Comparison of ENCODE assay signal across 21 cellular contexts in genomic region chr4:31169851-31170250, GRCh38.
"Had no signal": no experiment of that assay in that cellular context is flagged by ENCODE, and none has a peak within 500 bp of the region (broad histone marks: within the 10 kb centered on the region; RNA-seq: fewer than 3 reads in every experiment).

No MANE protein-coding gene starts in this region.

- H3K9me3 Mint-ChIP-seq: brain had no signal

- H3K9me3 ChIP-seq: heart left ventricle, left lung, neutrophil, suprapubic skin had no signal

- H3K4me2 ChIP-seq: smooth muscle cell had no signal

- H3K27me3 Mint-ChIP-seq: activated CD4-positive, alpha-beta memory T cell treated with anti-CD3 and anti-CD28 coated beads, Interleukin-2, amount 10 ng/mL, durations not matched to agents 7 days and 5 days; activated CD8-positive, alpha-beta memory T cell treated with anti-CD3 and anti-CD28 coated beads, Interleukin-2, amount 10 ng/mL, durations not matched to agents 7 days and 5 days; activated naive CD8-positive, alpha-beta T cell treated with anti-CD3 and anti-CD28 coated beads, Interleukin-2, amount 10 ng/mL, durations not matched to agents 7 days and 5 days; activated T-helper 17 cell treated with anti-CD3 and anti-CD28 coated beads, Interleukin-2, amount 50 U/mL, for 72 hours; naive thymus-derived CD4-positive, alpha-beta T cell; stimulated activated naive CD8-positive, alpha-beta T cell treated with anti-CD3 and anti-CD28 coated beads, Interleukin-15, amount 100 ng/mL, for 72 hours had no signal

- H3K9ac ChIP-seq: parathyroid adenoma had no signal

- H3K4me1 ChIP-seq: heart left ventricle, left lung, parathyroid adenoma, suprapubic skin had no signal

- H3K27ac ChIP-seq: dorsolateral prefrontal cortex, heart left ventricle, left lung, neutrophil, parathyroid adenoma, suprapubic skin had no signal

- H3K36me3 ChIP-seq: heart left ventricle, left lung, neutrophil, suprapubic skin had no signal

- H3K36me3 Mint-ChIP-seq: activated CD8-positive, alpha-beta memory T cell treated with anti-CD3 and anti-CD28 coated beads, Interleukin-2, amount 10 ng/mL, durations not matched to agents 7 days and 5 days; activated naive CD8-positive, alpha-beta T cell treated with anti-CD3 and anti-CD28 coated beads, Interleukin-2, amount 10 ng/mL, durations not matched to agents 7 days and 5 days; brain; naive thymus-derived CD4-positive, alpha-beta T cell had no signal

- DNase-seq: activated CD4-positive, alpha-beta memory T cell treated with anti-CD3 and anti-CD28 coated beads, Interleukin-2, amount 10 ng/mL, durations not matched to agents 7 days and 5 days; activated CD4-positive, alpha-beta T cell treated with anti-CD3 and anti-CD28 coated beads for 4 hours; activated CD8-positive, alpha-beta memory T cell treated with anti-CD3 and anti-CD28 coated beads, Interleukin-2, amount 10 ng/mL, durations not matched to agents 7 days and 5 days; activated naive CD4-positive, alpha-beta T cell; activated naive CD8-positive, alpha-beta T cell treated with anti-CD3 and anti-CD28 coated beads, Interleukin-2, amount 10 ng/mL, durations not matched to agents 7 days and 5 days; activated T-cell treated with anti-CD3 and anti-CD28 coated beads, Interleukin-2, amount 50 U/mL, for 1 hour; caudate nucleus; dorsolateral prefrontal cortex; heart left ventricle; left lung; naive thymus-derived CD4-positive, alpha-beta T cell; stimulated activated CD4-positive, alpha-beta T cell treated with anti-CD3 and anti-CD28 coated beads, Interleukin-4, amount 100 ng/mL, for 1 hour; stimulated activated naive CD8-positive, alpha-beta T cell treated with anti-CD3 and anti-CD28 coated beads, Interleukin-15, amount 100 ng/mL, for 72 hours; trophoblast cell had no signal

- H3K79me2 ChIP-seq: parathyroid adenoma had no signal

- H2AFZ ChIP-seq: parathyroid adenoma had no signal

- ATAC-seq: activated CD8-positive, alpha-beta memory T cell treated with anti-CD3 and anti-CD28 coated beads, Interleukin-2, amount 10 ng/mL, durations not matched to agents 7 days and 5 days; activated T-helper 17 cell treated with anti-CD3 and anti-CD28 coated beads, Interleukin-2, amount 50 U/mL, for 72 hours; heart left ventricle; left lung; naive thymus-derived CD4-positive, alpha-beta T cell; sciatic nerve; stimulated activated naive CD8-positive, alpha-beta T cell treated with anti-CD3 and anti-CD28 coated beads, Interleukin-15, amount 100 ng/mL, for 72 hours had no signal

- H3K4me3 Mint-ChIP-seq: activated CD4-positive, alpha-beta memory T cell treated with anti-CD3 and anti-CD28 coated beads, Interleukin-2, amount 10 ng/mL, durations not matched to agents 7 days and 5 days; activated CD8-positive, alpha-beta memory T cell treated with anti-CD3 and anti-CD28 coated beads, Interleukin-2, amount 10 ng/mL, durations not matched to agents 7 days and 5 days; activated naive CD8-positive, alpha-beta T cell treated with anti-CD3 and anti-CD28 coated beads, Interleukin-2, amount 10 ng/mL, durations not matched to agents 7 days and 5 days; activated T-helper 17 cell treated with anti-CD3 and anti-CD28 coated beads, Interleukin-2, amount 50 U/mL, for 72 hours; brain; naive thymus-derived CD4-positive, alpha-beta T cell; stimulated activated naive CD8-positive, alpha-beta T cell treated with anti-CD3 and anti-CD28 coated beads, Interleukin-15, amount 100 ng/mL, for 72 hours had no signal

- H3K4me3 ChIP-seq: dorsolateral prefrontal cortex, heart left ventricle, left lung, smooth muscle cell, suprapubic skin had no signal

- H3K27me3 ChIP-seq: heart left ventricle, left lung, neutrophil, suprapubic skin had no signal

- H3K27ac Mint-ChIP-seq: activated CD4-positive, alpha-beta memory T cell treated with anti-CD3 and anti-CD28 coated beads, Interleukin-2, amount 10 ng/mL, durations not matched to agents 7 days and 5 days; activated CD8-positive, alpha-beta memory T cell treated with anti-CD3 and anti-CD28 coated beads, Interleukin-2, amount 10 ng/mL, durations not matched to agents 7 days and 5 days; activated naive CD8-positive, alpha-beta T cell treated with anti-CD3 and anti-CD28 coated beads, Interleukin-2, amount 10 ng/mL, durations not matched to agents 7 days and 5 days; activated T-helper 17 cell treated with anti-CD3 and anti-CD28 coated beads, Interleukin-2, amount 50 U/mL, for 72 hours; brain; naive thymus-derived CD4-positive, alpha-beta T cell; stimulated activated naive CD8-positive, alpha-beta T cell treated with anti-CD3 and anti-CD28 coated beads, Interleukin-15, amount 100 ng/mL, for 72 hours had no signal

- H3K4me1 Mint-ChIP-seq: activated CD4-positive, alpha-beta memory T cell treated with anti-CD3 and anti-CD28 coated beads, Interleukin-2, amount 10 ng/mL, durations not matched to agents 7 days and 5 days; activated CD8-positive, alpha-beta memory T cell treated with anti-CD3 and anti-CD28 coated beads, Interleukin-2, amount 10 ng/mL, durations not matched to agents 7 days and 5 days; activated naive CD8-positive, alpha-beta T cell treated with anti-CD3 and anti-CD28 coated beads, Interleukin-2, amount 10 ng/mL, durations not matched to agents 7 days and 5 days; activated T-helper 17 cell treated with anti-CD3 and anti-CD28 coated beads, Interleukin-2, amount 50 U/mL, for 72 hours; naive thymus-derived CD4-positive, alpha-beta T cell; stimulated activated naive CD8-positive, alpha-beta T cell treated with anti-CD3 and anti-CD28 coated beads, Interleukin-15, amount 100 ng/mL, for 72 hours had no signal
